In genomic region chr9:91948061-91948422, GRCh38 we compare ENCODE assay signal across 9 cellular contexts. TPM values are rescaled to one million over a fixed set of nuclear protein-coding genes. Genes with fewer than 3 reads are reported as not detected.
DNase-seq lines count a peak whose midpoint lies in the region; ATAC-seq, FAIRE-seq and TF ChIP-seq lines count a peak whose summit lies in the region.
"Had no signal": no experiment of that assay in that cellular context is flagged by ENCODE, and none has a peak within 500 bp of the region (broad histone marks: within the 10 kb centered on the region; RNA-seq: fewer than 3 reads in every experiment).

No MANE protein-coding gene starts in this region.

- peaks cover 7% of the 10 kb centered on the region for H3K4me1 ChIP-seq in parathyroid adenoma

- H3K27ac ChIP-seq in SK-N-MC, result no peak overlapping the region
- peak overlapping the region; percentile 79 for H3K27ac ChIP-seq in parathyroid adenoma

- no peak for ATAC-seq in GM19397 (IDR thresholded peaks at IDR 0.05; ENCODE audit: unreplicated experiment)

- peaks cover 36% of the 10 kb centered on the region for H3K4me1 Mint-ChIP-seq in glutamatergic neuron (ENCODE audit: low read depth, unreplicated experiment)

- no peaks in the 10 kb centered on the region for H3K27me3 ChIP-seq in parathyroid adenoma (ENCODE audit: control insufficient read depth, insufficient read depth, low read length)

- H3K4me3 Mint-ChIP-seq in glutamatergic neuron (ENCODE audit: unreplicated experiment), result peak overlapping the region; percentile 93
- H3K4me3 Mint-ChIP-seq: memory B cell had no signal

- peaks cover 10% of the 10 kb centered on the region for H3K27me3 Mint-ChIP-seq in glutamatergic neuron (ENCODE audit: unreplicated experiment)

- H3K4me2 ChIP-seq in parathyroid adenoma (ENCODE audit: low read length), result peak overlapping the region; percentile 76

- no peak for FAIRE-seq in frontal cortex (lab: Jason Lieb, UNC)
- FAIRE-seq in urothelium cell line (lab: Jason Lieb, UNC), result no peak

- H3K36me3 ChIP-seq in SK-N-MC (ENCODE audit: insufficient read depth, low read length) (no peaks in the 10 kb centered on the region), parathyroid adenoma (ENCODE audit: control insufficient read depth, insufficient read depth, low read length) (no peaks in the 10 kb centered on the region)

- DNase-seq in ELF-1 (ENCODE audit: low read depth, low spot score), result peak; percentile 80
- no peak for DNase-seq in SK-N-MC (ENCODE audit: low read depth, low spot score)
- DNase-seq in glutamatergic neuron, result peak; percentile 45
- DNase-seq in frontal cortex (ENCODE audit: low spot score in 2 of 2), result no peak
- no peak for DNase-seq in urothelium cell line (ENCODE audit: low spot score)
- DNase-seq in T-helper 2 cell, result no peak

- H3K79me2 ChIP-seq in parathyroid adenoma, result peaks cover 7% of the 10 kb centered on the region

- no peak overlapping the region for H3K9ac ChIP-seq in SK-N-MC (ENCODE audit: insufficient read length)
- H3K9ac ChIP-seq in parathyroid adenoma, result no peak overlapping the region

- H3K36me3 Mint-ChIP-seq in glutamatergic neuron (ENCODE audit: unreplicated experiment), result peaks cover 6% of the 10 kb centered on the region

- H3K9me3 ChIP-seq in SK-N-MC (ENCODE audit: low read depth, low read length), result no peaks in the 10 kb centered on the region
- H3K9me3 ChIP-seq in parathyroid adenoma (ENCODE audit: control insufficient read depth, low read length), result no peaks in the 10 kb centered on the region

- peak overlapping the region; percentile 85 for H3K27ac Mint-ChIP-seq in glutamatergic neuron (ENCODE audit: unreplicated experiment)
- H3K27ac Mint-ChIP-seq: memory B cell had no signal

- TF ChIP-seq CTCF in glutamatergic neuron (IDR thresholded peaks at IDR 0.05; ENCODE audit: partially characterized antibody, unreplicated experiment) (no peak), parathyroid adenoma (IDR thresholded peaks at IDR 0.05) (no peak)

- H2AFZ ChIP-seq in parathyroid adenoma, result peak overlapping the region; percentile 58

- H3K4me3 ChIP-seq in SK-N-MC, result peak overlapping the region; percentile 85
- H3K4me3 ChIP-seq in parathyroid adenoma (ENCODE audit: low read depth, low read length), result peak overlapping the region; percentile 76

- H3K9me3 Mint-ChIP-seq in glutamatergic neuron (ENCODE audit: unreplicated experiment), result peaks cover 4% of the 10 kb centered on the region

RNA-seq across cellular contexts. Expression of gene ROR2, which starts 2.0 kb away (rescaled TPM):
- total RNA-seq in glutamatergic neuron (ENCODE audit: unreplicated experiment), result 51.1 TPM
- 0.82 TPM for total RNA-seq in frontal cortex

Comparison
In these comparisons a context has a peak if more than half of its experiments do, and no peak if none do; other contexts are left out.
1. DNase-seq: peak in ELF-1 (single experiment) and glutamatergic neuron (single experiment); none in SK-N-MC (single experiment), frontal cortex (0 of 2), urothelium cell line (single experiment) and T-helper 2 cell (0 of 5).
2. RNA of gene ROR2, which starts 2.0 kb away (total RNA-seq): 51.1 TPM in glutamatergic neuron (single experiment); 0.82 TPM in frontal cortex (single experiment); every median in the first group is over 10 times any median in the second.